In the genomic region with DNA sequence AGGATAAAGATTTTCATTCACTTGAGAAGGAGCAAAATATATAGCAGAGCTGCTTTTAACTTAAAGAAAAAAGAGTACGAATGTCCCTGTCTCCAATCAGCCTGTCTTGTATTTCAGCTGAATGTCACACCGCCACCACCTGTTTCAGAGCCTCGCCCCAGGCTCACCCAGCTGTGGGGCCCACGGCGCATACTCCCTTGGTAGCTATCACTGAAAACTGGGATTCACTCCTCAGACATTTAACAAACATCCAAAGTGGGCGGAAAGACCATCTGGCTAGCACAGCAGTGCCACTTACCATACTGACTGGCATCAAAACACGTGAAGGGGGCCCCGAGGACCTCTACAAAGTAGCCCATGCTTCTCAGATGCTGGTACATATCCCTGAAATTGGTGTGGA, we compare ENCODE assay signal across 36 cellular contexts. TPM values are rescaled to one million over a fixed set of nuclear protein-coding genes. Genes with fewer than 3 reads are reported as not detected.
"Had no signal": no experiment of that assay in that cellular context is flagged by ENCODE, and none has a peak within 500 bp of the region (broad histone marks: within the 10 kb centered on the region; RNA-seq: fewer than 3 reads in every experiment).

No MANE protein-coding gene starts in this region.

- H3K9me3 Mint-ChIP-seq: activated CD4-positive, alpha-beta memory T cell treated with anti-CD3 and anti-CD28 coated beads, Interleukin-2, amount 10 ng/mL, durations not matched to agents 7 days and 5 days; activated naive CD4-positive, alpha-beta T cell treated with anti-CD3 and anti-CD28 coated beads, Interleukin-2, amount 50 U/mL, for 24 hours; activated naive CD8-positive, alpha-beta T cell treated with anti-CD3 and anti-CD28 coated beads, Interleukin-2, amount 10 ng/mL, durations not matched to agents 7 days and 5 days; activated T-helper 2 cell treated with anti-CD3 and anti-CD28 coated beads, Interferon-gamma antibody, Interleukin-2, Interleukin-4, amounts not matched to agents 10 μg/mL and 5 μg/mL and 100 μg/mL, durations not matched to agents 14 hours and 24 hours and 36 hours; central memory CD8-positive, alpha-beta T cell had no signal

- H2AFZ ChIP-seq: PC-9 had no signal

- H3K4me1 Mint-ChIP-seq: activated naive CD4-positive, alpha-beta T cell treated with anti-CD3 and anti-CD28 coated beads, Interleukin-2, amount 50 U/mL, for 24 hours; central memory CD8-positive, alpha-beta T cell had no signal

- H3K9me3 ChIP-seq: ascending aorta had no signal

- H3K4me2 ChIP-seq: PC-9 had no signal

- H3K27ac ChIP-seq: ascending aorta, cardiac muscle cell, PC-9, RWPE1, WERI-Rb-1 had no signal

- ATAC-seq: activated CD8-positive, alpha-beta memory T cell treated with anti-CD3 and anti-CD28 coated beads, Interleukin-2, amount 10 ng/mL, durations not matched to agents 7 days and 5 days; Right ventricle myocardium inferior had no signal

- H3K4me3 ChIP-seq: ascending aorta, cardiac muscle cell, PC-9 had no signal

- H3K4me1 ChIP-seq: ascending aorta had no signal

- H3K27me3 Mint-ChIP-seq: activated CD4-positive, alpha-beta memory T cell treated with anti-CD3 and anti-CD28 coated beads, Interleukin-2, amount 10 ng/mL, durations not matched to agents 7 days and 5 days; activated CD8-positive, alpha-beta memory T cell treated with anti-CD3 and anti-CD28 coated beads, Interleukin-2, amount 10 ng/mL, durations not matched to agents 7 days and 5 days; activated naive CD4-positive, alpha-beta T cell treated with anti-CD3 and anti-CD28 coated beads, Interleukin-2, amount 50 U/mL, for 24 hours; activated naive CD8-positive, alpha-beta T cell treated with anti-CD3 and anti-CD28 coated beads, Interleukin-2, amount 10 ng/mL, durations not matched to agents 7 days and 5 days; central memory CD8-positive, alpha-beta T cell had no signal

- DNase-seq: activated CD4-positive, alpha-beta memory T cell treated with anti-CD3 and anti-CD28 coated beads, Interleukin-2, amount 10 ng/mL, durations not matched to agents 7 days and 5 days; activated CD4-positive, alpha-beta T cell treated with anti-CD3 and anti-CD28 coated beads for 1 hour; activated CD4-positive, alpha-beta T cell treated with anti-CD3 and anti-CD28 coated beads for 48 hours; activated CD4-positive, CD25-positive, alpha-beta regulatory T cell; activated CD8-positive, alpha-beta memory T cell treated with anti-CD3 and anti-CD28 coated beads for 24 hours; activated CD8-positive, alpha-beta memory T cell treated with anti-CD3 and anti-CD28 coated beads, Interleukin-2, amount 10 ng/mL, durations not matched to agents 7 days and 5 days; activated CD8-positive, alpha-beta memory T cell treated with anti-CD3 and anti-CD28 coated beads, Interleukin-2, amount 50 U/mL, for 48 hours; activated gamma-delta T cell; activated naive CD4-positive, alpha-beta T cell treated with Interleukin-2 at 50 U/mL for 16 hours; activated naive CD8-positive, alpha-beta T cell treated with anti-CD3 and anti-CD28 coated beads, Interleukin-2, amount 10 ng/mL, durations not matched to agents 7 days and 5 days; amygdala; NCI-H1092 treated with DMSO at 0.1 percent for 48 hours; NCI-H1417; NCI-H146; NCI-H187; NCI-H2029 treated with DMSO at 0.1 percent for 48 hours; NCI-H2107; NCI-H226; NCI-H446 treated with DMSO at 0.1 percent for 48 hours; NCI-H526; NCI-H748 treated with DMSO at 0.1 percent for 48 hours; NK-92 treated with Interleukin-12 subunit alpha and Interleukin-12 subunit beta, amount 100 ng/mL, for 24 hours; PC-9; SIG-M5; SW 1271; T-helper 1 cell; T-helper 2 cell; T1000; WERI-Rb-1 had no signal

- H3K27me3 ChIP-seq: ascending aorta, cardiac muscle cell had no signal

- H3K4me3 Mint-ChIP-seq: activated CD4-positive, alpha-beta memory T cell treated with anti-CD3 and anti-CD28 coated beads, Interleukin-2, amount 10 ng/mL, durations not matched to agents 7 days and 5 days; activated CD8-positive, alpha-beta memory T cell treated with anti-CD3 and anti-CD28 coated beads, Interleukin-2, amount 10 ng/mL, durations not matched to agents 7 days and 5 days; activated naive CD4-positive, alpha-beta T cell treated with anti-CD3 and anti-CD28 coated beads, Interleukin-2, amount 50 U/mL, for 24 hours; activated naive CD8-positive, alpha-beta T cell treated with anti-CD3 and anti-CD28 coated beads, Interleukin-2, amount 10 ng/mL, durations not matched to agents 7 days and 5 days; central memory CD8-positive, alpha-beta T cell had no signal

- H3K27ac Mint-ChIP-seq: activated CD4-positive, alpha-beta memory T cell treated with anti-CD3 and anti-CD28 coated beads, Interleukin-2, amount 10 ng/mL, durations not matched to agents 7 days and 5 days; activated CD8-positive, alpha-beta memory T cell treated with anti-CD3 and anti-CD28 coated beads, Interleukin-2, amount 10 ng/mL, durations not matched to agents 7 days and 5 days; activated naive CD4-positive, alpha-beta T cell treated with anti-CD3 and anti-CD28 coated beads, Interleukin-2, amount 50 U/mL, for 24 hours; activated naive CD8-positive, alpha-beta T cell treated with anti-CD3 and anti-CD28 coated beads, Interleukin-2, amount 10 ng/mL, durations not matched to agents 7 days and 5 days; activated T-helper 2 cell treated with anti-CD3 and anti-CD28 coated beads, Interferon-gamma antibody, Interleukin-2, Interleukin-4, amounts not matched to agents 10 μg/mL and 5 μg/mL and 100 μg/mL, durations not matched to agents 14 hours and 24 hours and 36 hours had no signal

RNA-seq across cellular contexts. Expression of gene SLC38A8, which starts 25.4 kb away (rescaled TPM):
- total RNA-seq: activated CD4-positive, alpha-beta memory T cell treated with anti-CD3 and anti-CD28 coated beads, Interleukin-2, amount 10 ng/mL, durations not matched to agents 7 days and 5 days; activated CD8-positive, alpha-beta memory T cell treated with anti-CD3 and anti-CD28 coated beads, Interleukin-2, amount 10 ng/mL, durations not matched to agents 7 days and 5 days; activated naive CD8-positive, alpha-beta T cell treated with anti-CD3 and anti-CD28 coated beads, Interleukin-2, amount 10 ng/mL, durations not matched to agents 7 days and 5 days; activated T-helper 2 cell treated with anti-CD3 and anti-CD28 coated beads, Interferon-gamma antibody, Interleukin-2, Interleukin-4, amounts not matched to agents 10 μg/mL and 5 μg/mL and 100 μg/mL, durations not matched to agents 14 hours and 24 hours and 36 hours; ascending aorta; cardiac muscle cell; PC-9 had no signal
